1 cellular context compared by ENCODE assay signal in the genomic region with DNA sequence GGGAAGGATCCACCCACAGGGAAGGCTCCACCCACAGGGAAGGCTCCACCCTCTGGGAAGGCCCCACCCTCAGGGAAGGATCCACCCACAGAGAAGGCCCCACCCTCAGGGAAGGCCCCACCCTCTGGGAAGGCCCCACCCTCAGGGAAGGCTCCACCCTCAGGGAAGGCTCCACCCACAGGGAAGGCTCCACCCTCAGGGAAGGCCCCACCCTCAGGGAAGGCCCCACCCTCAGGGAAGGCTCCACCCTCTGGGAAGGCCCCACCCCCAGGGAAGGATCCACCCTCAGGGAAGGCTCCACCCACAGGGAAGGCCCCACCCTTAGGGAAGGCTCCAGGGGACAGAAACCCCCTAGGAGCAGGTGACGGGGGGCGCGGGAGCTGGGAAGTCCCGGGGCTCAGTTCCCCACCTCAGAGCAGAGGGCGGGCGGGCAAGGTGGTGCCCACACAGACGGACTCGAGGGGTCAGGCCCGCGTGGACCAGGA.
TF ChIP-seq lines count a peak whose summit lies in the region.

No MANE protein-coding gene starts in this region.

TF ChIP-seq in HepG2, 621 proteins besides CTCF, POLR2A, EP300 and RAD21 (continued from another document):
- TF ChIP-seq, protein P1, sequence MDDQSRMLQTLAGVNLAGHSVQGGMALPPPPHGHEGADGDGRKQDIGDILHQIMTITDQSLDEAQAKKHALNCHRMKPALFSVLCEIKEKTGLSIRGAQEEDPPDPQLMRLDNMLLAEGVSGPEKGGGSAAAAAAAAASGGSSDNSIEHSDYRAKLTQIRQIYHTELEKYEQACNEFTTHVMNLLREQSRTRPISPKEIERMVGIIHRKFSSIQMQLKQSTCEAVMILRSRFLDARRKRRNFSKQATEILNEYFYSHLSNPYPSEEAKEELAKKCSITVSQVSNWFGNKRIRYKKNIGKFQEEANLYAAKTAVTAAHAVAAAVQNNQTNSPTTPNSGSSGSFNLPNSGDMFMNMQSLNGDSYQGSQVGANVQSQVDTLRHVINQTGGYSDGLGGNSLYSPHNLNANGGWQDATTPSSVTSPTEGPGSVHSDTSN (CRISPR knock-in tag; IDR thresholded peaks at IDR 0.05; ENCODE audit: borderline replicate concordance): no peak
- no peak for TF ChIP-seq SMAD1 (CRISPR knock-in tag; IDR thresholded peaks at IDR 0.05; ENCODE audit: borderline replicate concordance, low read depth)
- TF ChIP-seq, protein P2, sequence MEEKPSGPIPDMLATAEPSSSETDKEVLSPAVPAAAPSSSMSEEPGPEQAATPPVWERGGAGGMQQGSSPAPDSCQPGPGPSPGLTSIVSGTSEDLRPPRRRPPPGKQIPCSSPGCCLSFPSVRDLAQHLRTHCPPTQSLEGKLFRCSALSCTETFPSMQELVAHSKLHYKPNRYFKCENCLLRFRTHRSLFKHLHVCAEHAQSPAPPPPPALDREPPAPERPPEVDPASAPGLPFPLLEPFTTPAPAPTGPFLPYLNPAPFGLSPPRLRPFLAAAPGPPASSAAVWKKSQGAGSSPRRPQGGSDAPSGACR (CRISPR knock-in tag; IDR thresholded peaks at IDR 0.05): no peak
- TF ChIP-seq ZNF577 (CRISPR knock-in tag; IDR thresholded peaks at IDR 0.05; ENCODE audit: borderline replicate concordance, low read depth): no peak
